1 cellular context compared by ENCODE assay signal in genomic region chr20:36645353-36645752, GRCh38.
TF ChIP-seq lines count a peak whose summit lies in the region.

No MANE protein-coding gene starts in this region.

TF ChIP-seq in H1, 55 proteins besides CTCF, POLR2A, EP300 and RAD21:
- TF ChIP-seq CREB1 (IDR thresholded peaks at IDR 0.05), result no peak
- no peak for TF ChIP-seq TAF7 (optimal IDR thresholded peaks at IDR 0.05; ENCODE audit: borderline replicate concordance, low read depth, low read length)
- no peak for TF ChIP-seq SIRT6 (IDR thresholded peaks at IDR 0.05; ENCODE audit: low read length)
- TF ChIP-seq SRF (IDR thresholded peaks at IDR 0.05; ENCODE audit: low read depth, low read length), result no peak
- TF ChIP-seq BCL11A (IDR thresholded peaks at IDR 0.05; ENCODE audit: low read depth in 2 of 2, low read length in 2 of 2), result no peak
- TF ChIP-seq RBBP5 (IDR thresholded peaks at IDR 0.05; ENCODE audit: borderline replicate concordance, low read depth, low read length), result no peak
- TF ChIP-seq HDAC6 (IDR thresholded peaks at IDR 0.05; ENCODE audit: low read depth, low read length), result no peak
- TF ChIP-seq KDM5A (IDR thresholded peaks at IDR 0.05; ENCODE audit: low read length), result no peak
- TF ChIP-seq BRCA1 (IDR thresholded peaks at IDR 0.05; ENCODE audit: low read depth, low read length), result no peak
- TF ChIP-seq EZH2 (IDR thresholded peaks at IDR 0.05; ENCODE audit: low read depth, low read length, severe bottlenecking), result no peak
- no peak for TF ChIP-seq TBP (IDR thresholded peaks at IDR 0.05; ENCODE audit: low read depth, low read length)
- no peak for TF ChIP-seq TCF12 (IDR thresholded peaks at IDR 0.05; ENCODE audit: low read depth, low read length)
- TF ChIP-seq JUND (IDR thresholded peaks at IDR 0.05; ENCODE audit: low read length), result no peak
- no peak for TF ChIP-seq RFX5 (IDR thresholded peaks at IDR 0.05; ENCODE audit: borderline replicate concordance, low read depth, low read length)
- TF ChIP-seq, protein P1, sequence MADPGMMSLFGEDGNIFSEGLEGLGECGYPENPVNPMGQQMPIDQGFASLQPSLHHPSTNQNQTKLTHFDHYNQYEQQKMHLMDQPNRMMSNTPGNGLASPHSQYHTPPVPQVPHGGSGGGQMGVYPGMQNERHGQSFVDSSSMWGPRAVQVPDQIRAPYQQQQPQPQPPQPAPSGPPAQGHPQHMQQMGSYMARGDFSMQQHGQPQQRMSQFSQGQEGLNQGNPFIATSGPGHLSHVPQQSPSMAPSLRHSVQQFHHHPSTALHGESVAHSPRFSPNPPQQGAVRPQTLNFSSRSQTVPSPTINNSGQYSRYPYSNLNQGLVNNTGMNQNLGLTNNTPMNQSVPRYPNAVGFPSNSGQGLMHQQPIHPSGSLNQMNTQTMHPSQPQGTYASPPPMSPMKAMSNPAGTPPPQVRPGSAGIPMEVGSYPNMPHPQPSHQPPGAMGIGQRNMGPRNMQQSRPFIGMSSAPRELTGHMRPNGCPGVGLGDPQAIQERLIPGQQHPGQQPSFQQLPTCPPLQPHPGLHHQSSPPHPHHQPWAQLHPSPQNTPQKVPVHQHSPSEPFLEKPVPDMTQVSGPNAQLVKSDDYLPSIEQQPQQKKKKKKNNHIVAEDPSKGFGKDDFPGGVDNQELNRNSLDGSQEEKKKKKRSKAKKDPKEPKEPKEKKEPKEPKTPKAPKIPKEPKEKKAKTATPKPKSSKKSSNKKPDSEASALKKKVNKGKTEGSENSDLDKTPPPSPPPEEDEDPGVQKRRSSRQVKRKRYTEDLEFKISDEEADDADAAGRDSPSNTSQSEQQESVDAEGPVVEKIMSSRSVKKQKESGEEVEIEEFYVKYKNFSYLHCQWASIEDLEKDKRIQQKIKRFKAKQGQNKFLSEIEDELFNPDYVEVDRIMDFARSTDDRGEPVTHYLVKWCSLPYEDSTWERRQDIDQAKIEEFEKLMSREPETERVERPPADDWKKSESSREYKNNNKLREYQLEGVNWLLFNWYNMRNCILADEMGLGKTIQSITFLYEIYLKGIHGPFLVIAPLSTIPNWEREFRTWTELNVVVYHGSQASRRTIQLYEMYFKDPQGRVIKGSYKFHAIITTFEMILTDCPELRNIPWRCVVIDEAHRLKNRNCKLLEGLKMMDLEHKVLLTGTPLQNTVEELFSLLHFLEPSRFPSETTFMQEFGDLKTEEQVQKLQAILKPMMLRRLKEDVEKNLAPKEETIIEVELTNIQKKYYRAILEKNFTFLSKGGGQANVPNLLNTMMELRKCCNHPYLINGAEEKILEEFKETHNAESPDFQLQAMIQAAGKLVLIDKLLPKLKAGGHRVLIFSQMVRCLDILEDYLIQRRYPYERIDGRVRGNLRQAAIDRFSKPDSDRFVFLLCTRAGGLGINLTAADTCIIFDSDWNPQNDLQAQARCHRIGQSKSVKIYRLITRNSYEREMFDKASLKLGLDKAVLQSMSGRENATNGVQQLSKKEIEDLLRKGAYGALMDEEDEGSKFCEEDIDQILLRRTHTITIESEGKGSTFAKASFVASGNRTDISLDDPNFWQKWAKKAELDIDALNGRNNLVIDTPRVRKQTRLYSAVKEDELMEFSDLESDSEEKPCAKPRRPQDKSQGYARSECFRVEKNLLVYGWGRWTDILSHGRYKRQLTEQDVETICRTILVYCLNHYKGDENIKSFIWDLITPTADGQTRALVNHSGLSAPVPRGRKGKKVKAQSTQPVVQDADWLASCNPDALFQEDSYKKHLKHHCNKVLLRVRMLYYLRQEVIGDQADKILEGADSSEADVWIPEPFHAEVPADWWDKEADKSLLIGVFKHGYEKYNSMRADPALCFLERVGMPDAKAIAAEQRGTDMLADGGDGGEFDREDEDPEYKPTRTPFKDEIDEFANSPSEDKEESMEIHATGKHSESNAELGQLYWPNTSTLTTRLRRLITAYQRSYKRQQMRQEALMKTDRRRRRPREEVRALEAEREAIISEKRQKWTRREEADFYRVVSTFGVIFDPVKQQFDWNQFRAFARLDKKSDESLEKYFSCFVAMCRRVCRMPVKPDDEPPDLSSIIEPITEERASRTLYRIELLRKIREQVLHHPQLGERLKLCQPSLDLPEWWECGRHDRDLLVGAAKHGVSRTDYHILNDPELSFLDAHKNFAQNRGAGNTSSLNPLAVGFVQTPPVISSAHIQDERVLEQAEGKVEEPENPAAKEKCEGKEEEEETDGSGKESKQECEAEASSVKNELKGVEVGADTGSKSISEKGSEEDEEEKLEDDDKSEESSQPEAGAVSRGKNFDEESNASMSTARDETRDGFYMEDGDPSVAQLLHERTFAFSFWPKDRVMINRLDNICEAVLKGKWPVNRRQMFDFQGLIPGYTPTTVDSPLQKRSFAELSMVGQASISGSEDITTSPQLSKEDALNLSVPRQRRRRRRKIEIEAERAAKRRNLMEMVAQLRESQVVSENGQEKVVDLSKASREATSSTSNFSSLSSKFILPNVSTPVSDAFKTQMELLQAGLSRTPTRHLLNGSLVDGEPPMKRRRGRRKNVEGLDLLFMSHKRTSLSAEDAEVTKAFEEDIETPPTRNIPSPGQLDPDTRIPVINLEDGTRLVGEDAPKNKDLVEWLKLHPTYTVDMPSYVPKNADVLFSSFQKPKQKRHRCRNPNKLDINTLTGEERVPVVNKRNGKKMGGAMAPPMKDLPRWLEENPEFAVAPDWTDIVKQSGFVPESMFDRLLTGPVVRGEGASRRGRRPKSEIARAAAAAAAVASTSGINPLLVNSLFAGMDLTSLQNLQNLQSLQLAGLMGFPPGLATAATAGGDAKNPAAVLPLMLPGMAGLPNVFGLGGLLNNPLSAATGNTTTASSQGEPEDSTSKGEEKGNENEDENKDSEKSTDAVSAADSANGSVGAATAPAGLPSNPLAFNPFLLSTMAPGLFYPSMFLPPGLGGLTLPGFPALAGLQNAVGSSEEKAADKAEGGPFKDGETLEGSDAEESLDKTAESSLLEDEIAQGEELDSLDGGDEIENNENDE (IDR thresholded peaks at IDR 0.05; ENCODE audit: insufficient replicate concordance, low read length), result no peak
- no peak for TF ChIP-seq JUN (IDR thresholded peaks at IDR 0.05; ENCODE audit: low read depth, low read length)
- no peak for TF ChIP-seq RNF2 (IDR thresholded peaks at IDR 0.05; ENCODE audit: borderline replicate concordance, low read depth, low read length, missing control alignments, poor library complexity, severe bottlenecking)
- TF ChIP-seq MAFK (IDR thresholded peaks at IDR 0.05; ENCODE audit: low read depth, low read length), result no peak
- no peak for TF ChIP-seq SIN3A (conservative IDR thresholded peaks at IDR 0.05 in 1 of 2, IDR thresholded peaks at IDR 0.05 in 1 of 2; ENCODE audit: low read depth in 1 of 2, low read length in 2 of 2)
